ENCODE assay signal across 8 cellular contexts in genomic region chr5:180785794-180786221, GRCh38. TPM values are rescaled to one million over a fixed set of nuclear protein-coding genes. Genes with fewer than 3 reads are reported as not detected.
DNase-seq lines count a peak whose midpoint lies in the region; ATAC-seq and TF ChIP-seq lines count a peak whose summit lies in the region.

No MANE protein-coding gene starts in this region.

- DNase-seq in activated CD4-positive, alpha-beta memory T cell treated with anti-CD3 and anti-CD28 coated beads for 36 hours: no peak
- DNase-seq in activated CD4-positive, alpha-beta memory T cell treated with anti-CD3 and anti-CD28 coated beads, Interleukin-2, amount 10 ng/mL, durations not matched to agents 7 days and 5 days: no peak
- DNase-seq in chondrocyte (ENCODE audit: low spot score) (peak; percentile 85), right lobe of liver (no peak), upper lobe of left lung (no peak), NCI-H510A (lab: John Stamatoyannopoulos, UW) (no peak), NCI-H2107 treated with DMSO at 0.1 percent for 48 hours (lab: John Stamatoyannopoulos, UW; ENCODE audit: unreplicated experiment) (no peak), NCI-H82 (lab: John Stamatoyannopoulos, UW) (no peak)

- H3K9me3 Mint-ChIP-seq in activated CD4-positive, alpha-beta memory T cell treated with anti-CD3 and anti-CD28 coated beads for 36 hours: no peaks in the 10 kb centered on the region
- H3K9me3 Mint-ChIP-seq in activated CD4-positive, alpha-beta memory T cell treated with anti-CD3 and anti-CD28 coated beads, Interleukin-2, amount 10 ng/mL, durations not matched to agents 7 days and 5 days: no peaks in the 10 kb centered on the region
- no peaks in the 10 kb centered on the region for H3K9me3 Mint-ChIP-seq in chondrocyte (ENCODE audit: low read depth)

- no peaks in the 10 kb centered on the region for H3K9me3 ChIP-seq in right lobe of liver
- no peaks in the 10 kb centered on the region for H3K9me3 ChIP-seq in upper lobe of left lung

- H3K4me3 ChIP-seq in right lobe of liver (no peak overlapping the region), upper lobe of left lung (no peak overlapping the region)

- H3K36me3 ChIP-seq in right lobe of liver (peaks cover 0 to 14% (median 10%) of the 10 kb centered on the region in 4 donors), upper lobe of left lung (peaks cover 7 to 37% (median 22%) of the 10 kb centered on the region in 4 donors)

- H3K27ac Mint-ChIP-seq in activated CD4-positive, alpha-beta memory T cell treated with anti-CD3 and anti-CD28 coated beads for 36 hours: peak overlapping the region; percentile 19
- no peak overlapping the region for H3K27ac Mint-ChIP-seq in activated CD4-positive, alpha-beta memory T cell treated with anti-CD3 and anti-CD28 coated beads, Interleukin-2, amount 10 ng/mL, durations not matched to agents 7 days and 5 days
- H3K27ac Mint-ChIP-seq in chondrocyte (ENCODE audit: unreplicated experiment): peak overlapping the region; percentile 98

- no peaks in the 10 kb centered on the region for H3K27me3 ChIP-seq in right lobe of liver
- H3K27me3 ChIP-seq in upper lobe of left lung: no peaks in the 10 kb centered on the region

- CTCF ChIA-PET in activated CD4-positive, alpha-beta memory T cell treated with anti-CD3 and anti-CD28 coated beads for 36 hours (lab: Charles Lee): interaction anchor here (0.6 to 2.3 kb wide), 4 partner anchors 74 to 239 kb away, joined by 3 to 11 read pairs (median 6); no protein-coding TSS in a partner anchor
- CTCF ChIA-PET in activated CD4-positive, alpha-beta memory T cell treated with anti-CD3 and anti-CD28 coated beads, Interleukin-2, amount 10 ng/mL, durations not matched to agents 7 days and 5 days (lab: Charles Lee): interaction anchor here (0.8 to 1.9 kb wide), 2 partner anchors 74 to 87 kb away, joined by 3 to 5 read pairs; no protein-coding TSS in a partner anchor

- H3K4me1 Mint-ChIP-seq in activated CD4-positive, alpha-beta memory T cell treated with anti-CD3 and anti-CD28 coated beads for 36 hours (ENCODE audit: low read depth): peaks cover 10% of the 10 kb centered on the region
- H3K4me1 Mint-ChIP-seq in activated CD4-positive, alpha-beta memory T cell treated with anti-CD3 and anti-CD28 coated beads, Interleukin-2, amount 10 ng/mL, durations not matched to agents 7 days and 5 days: peaks cover 1% of the 10 kb centered on the region
- H3K4me1 Mint-ChIP-seq in chondrocyte (ENCODE audit: low read depth): peaks cover 52% of the 10 kb centered on the region

- POLR2A ChIA-PET in activated CD4-positive, alpha-beta memory T cell treated with anti-CD3 and anti-CD28 coated beads for 36 hours (lab: Charles Lee): interaction anchor here (0.6 kb wide), 1 partner anchor 15 kb away, joined by 3 read pairs; no protein-coding TSS in a partner anchor
- POLR2A ChIA-PET in activated CD4-positive, alpha-beta memory T cell treated with anti-CD3 and anti-CD28 coated beads, Interleukin-2, amount 10 ng/mL, durations not matched to agents 7 days and 5 days (lab: Charles Lee): interaction anchor here (1.2 to 2.2 kb wide), 2 partner anchors 9 to 16 kb away, joined by 3 to 8 read pairs; partner anchors contain the start of gene MGAT1

- no peaks in the 10 kb centered on the region for H3K27me3 Mint-ChIP-seq in activated CD4-positive, alpha-beta memory T cell treated with anti-CD3 and anti-CD28 coated beads for 36 hours
- no peaks in the 10 kb centered on the region for H3K27me3 Mint-ChIP-seq in activated CD4-positive, alpha-beta memory T cell treated with anti-CD3 and anti-CD28 coated beads, Interleukin-2, amount 10 ng/mL, durations not matched to agents 7 days and 5 days
- no peaks in the 10 kb centered on the region for H3K27me3 Mint-ChIP-seq in chondrocyte (ENCODE audit: low read depth)

- peaks cover 4% of the 10 kb centered on the region for H3K36me3 Mint-ChIP-seq in activated CD4-positive, alpha-beta memory T cell treated with anti-CD3 and anti-CD28 coated beads for 36 hours
- H3K36me3 Mint-ChIP-seq in activated CD4-positive, alpha-beta memory T cell treated with anti-CD3 and anti-CD28 coated beads, Interleukin-2, amount 10 ng/mL, durations not matched to agents 7 days and 5 days (ENCODE audit: low read depth): peaks cover 23% of the 10 kb centered on the region
- H3K36me3 Mint-ChIP-seq in chondrocyte (ENCODE audit: low read depth): peaks cover 5% of the 10 kb centered on the region

- intact Hi-C loops in activated CD4-positive, alpha-beta memory T cell treated with anti-CD3 and anti-CD28 coated beads for 36 hours (cut with micrococcal nuclease): loop anchor here (2.0 kb wide), 1 partner anchor 83 kb away; no protein-coding TSS in a partner anchor
- intact Hi-C loops in right lobe of liver (cut with DNase I): loop anchor here in 1 of 2 donors (5.0 kb wide), 1 partner anchor 71 kb away; no protein-coding TSS in a partner anchor

- peak; percentile 7 to 16 (median 12) for ATAC-seq in right lobe of liver
- ATAC-seq in upper lobe of left lung (ENCODE audit: low FRiP score in 2 of 2): peak; percentile 43 to 58

- H3K27ac ChIP-seq in right lobe of liver (peak overlapping the region; percentile 37 to 51 (median 40)), upper lobe of left lung (peak overlapping the region; percentile 62 to 74 (median 73))

- no peak overlapping the region for H3K4me3 Mint-ChIP-seq in activated CD4-positive, alpha-beta memory T cell treated with anti-CD3 and anti-CD28 coated beads for 36 hours
- H3K4me3 Mint-ChIP-seq in activated CD4-positive, alpha-beta memory T cell treated with anti-CD3 and anti-CD28 coated beads, Interleukin-2, amount 10 ng/mL, durations not matched to agents 7 days and 5 days: no peak overlapping the region
- peak overlapping the region; percentile 61 for H3K4me3 Mint-ChIP-seq in chondrocyte (ENCODE audit: unreplicated experiment)

- TF ChIP-seq CTCF in chondrocyte (IDR thresholded peaks at IDR 0.05): no peak
- TF ChIP-seq CTCF in right lobe of liver (IDR thresholded peaks at IDR 0.05): no peak
- TF ChIP-seq CTCF in upper lobe of left lung (IDR thresholded peaks at IDR 0.05): no peak

- H3K4me1 ChIP-seq in right lobe of liver: peaks cover 0 to 11% (median 0%) of the 10 kb centered on the region in 4 donors
- H3K4me1 ChIP-seq in upper lobe of left lung: peaks cover 34 to 47% (median 36%) of the 10 kb centered on the region in 4 donors

- no peak for TF ChIP-seq POLR2A in right lobe of liver (IDR thresholded peaks at IDR 0.05)
- TF ChIP-seq POLR2A in upper lobe of left lung (IDR thresholded peaks at IDR 0.05): no peak

- TF ChIP-seq EP300 in upper lobe of left lung (IDR thresholded peaks at IDR 0.05): no peak

- WGBS in right lobe of liver (ENCODE audit: insufficient coverage, low coverage, low lambda C conversion rate, missing lambda C conversion rate): 24% methylated on average over 5 of the region's 5 CpGs
- WGBS in upper lobe of left lung, 2 donors: 19 to 27% methylated on average over 4 to 5 of the region's 5 CpGs

RNA-seq across cellular contexts. Expression of gene MGAT1, which starts 16.8 kb away (rescaled TPM):
- total RNA-seq in activated CD4-positive, alpha-beta memory T cell treated with anti-CD3 and anti-CD28 coated beads for 36 hours: 100 to 1,000 TPM; 101 to 106 TPM
- 100 to 1,000 TPM; 184 to 185 TPM for total RNA-seq in activated CD4-positive, alpha-beta memory T cell treated with anti-CD3 and anti-CD28 coated beads, Interleukin-2, amount 10 ng/mL, durations not matched to agents 7 days and 5 days
- total RNA-seq in chondrocyte (119 to 136 TPM (median 123 TPM) in 3 replicates), right lobe of liver (100 to 1,000 TPM in 4 of 6 experiments, 10 to 100 TPM in 2; 99.7 to 136 (median 106) TPM), upper lobe of left lung (100 to 1,000 TPM; 148 to 392 (median 277) TPM)

RNA-seq across cellular contexts. Expression of gene OR2Y1, which starts 46.0 kb away (rescaled TPM):
- not detected for total RNA-seq in activated CD4-positive, alpha-beta memory T cell treated with anti-CD3 and anti-CD28 coated beads for 36 hours
- not detected for total RNA-seq in activated CD4-positive, alpha-beta memory T cell treated with anti-CD3 and anti-CD28 coated beads, Interleukin-2, amount 10 ng/mL, durations not matched to agents 7 days and 5 days
- not detected in 3 replicates for total RNA-seq in chondrocyte
- not detected for total RNA-seq in right lobe of liver
- total RNA-seq in upper lobe of left lung: not detected
